ENCODE assay signal across 20 cellular contexts in the genomic region with DNA sequence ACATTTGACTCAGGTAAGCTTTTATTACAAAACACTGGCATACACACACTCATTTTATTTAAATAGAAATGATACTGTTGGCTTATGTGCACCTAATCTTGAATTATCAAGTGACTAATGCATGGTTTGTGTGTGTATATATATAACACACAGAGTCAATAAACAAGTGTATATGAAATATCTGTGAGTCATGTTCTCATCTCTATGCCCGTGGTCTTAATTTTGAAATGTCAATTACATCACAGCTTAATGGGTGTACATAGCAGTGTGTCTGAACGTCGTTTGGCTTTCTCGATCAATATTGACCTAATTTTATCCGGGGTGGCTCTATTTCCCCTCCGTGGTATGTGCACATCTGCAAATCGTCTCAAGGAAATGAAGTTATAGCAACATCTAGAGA.
"Had no signal": no experiment of that assay in that cellular context is flagged by ENCODE, and none has a peak within 500 bp of the region (broad histone marks: within the 10 kb centered on the region; RNA-seq: fewer than 3 reads in every experiment).

No MANE protein-coding gene starts in this region.

- DNase-seq: activated CD4-positive, alpha-beta memory T cell treated with anti-CD3 and anti-CD28 coated beads, Interleukin-2, amount 10 ng/mL, durations not matched to agents 7 days and 5 days; activated CD4-positive, alpha-beta T cell treated with anti-CD3 and anti-CD28 coated beads, Interleukin-2, amount 10 ng/mL, durations not matched to agents 24 days and 14 days; activated T-cell treated with anti-CD3 and anti-CD28 coated beads for 4 hours; aorta; central memory CD4-positive, alpha-beta T cell; effector memory CD4-positive, alpha-beta T cell; foreskin fibroblast; lower lobe of right lung; naive B cell; posterior cingulate gyrus; right lobe of liver; stimulated activated CD4-positive, alpha-beta T cell treated with anti-CD3 and anti-CD28 coated beads, Interleukin-2, amount 100 ng/mL, for 24 hours; stimulated activated naive CD8-positive, alpha-beta T cell treated with anti-CD3 and anti-CD28 coated beads, Interleukin-15, amount 100 ng/mL, for 72 hours; uterus had no signal

- ATAC-seq: activated naive CD4-positive, alpha-beta T cell treated with anti-CD3 and anti-CD28 coated beads, Interleukin-2, amount 50 U/mL, for 72 hours; left lobe of liver; lower lobe of right lung; right lobe of liver; stimulated activated effector memory CD8-positive, alpha-beta T cell treated with anti-CD3 and anti-CD28 coated beads, Interleukin-12 subunit alpha, Interleukin-12 subunit beta, amount 100 ng/mL, for 72 hours; stimulated activated naive CD8-positive, alpha-beta T cell treated with anti-CD3 and anti-CD28 coated beads, Interleukin-15, amount 100 ng/mL, for 72 hours had no signal

- H3K4me3 ChIP-seq: lower lobe of right lung, right lobe of liver, skin epidermis, suprapubic skin, tibial nerve, uterus had no signal

- H3K27ac ChIP-seq: lower lobe of right lung, right lobe of liver, skin epidermis, suprapubic skin, tibial nerve, uterus had no signal

- H3K4me1 ChIP-seq: lower lobe of right lung, right lobe of liver, suprapubic skin, tibial nerve, uterus had no signal

- H3K36me3 ChIP-seq: lower lobe of right lung, right lobe of liver, suprapubic skin, tibial nerve, uterus had no signal

- H3K27me3 ChIP-seq: right lobe of liver, suprapubic skin, tibial nerve, uterus had no signal

- H3K9me3 ChIP-seq: lower lobe of right lung, right lobe of liver, suprapubic skin, uterus had no signal
